In genomic region chr3:80770106-80771079, GRCh38 we compare ENCODE assay signal across 11 cellular contexts.
DNase-seq lines count a peak whose midpoint lies in the region; ATAC-seq and TF ChIP-seq lines count a peak whose summit lies in the region.
"Had no signal": no experiment of that assay in that cellular context is flagged by ENCODE, and none has a peak within 500 bp of the region (broad histone marks: within the 10 kb centered on the region; RNA-seq: fewer than 3 reads in every experiment).

No MANE protein-coding gene starts in this region.

- H3K4me1 Mint-ChIP-seq in stimulated activated naive CD8-positive, alpha-beta T cell treated with anti-CD3 and anti-CD28 coated beads, Interleukin-15, amount 100 ng/mL, for 72 hours, result no peaks in the 10 kb centered on the region
- H3K4me1 Mint-ChIP-seq in WTC11, result peaks cover 5% of the 10 kb centered on the region; the same call in 1 of the 2 replicates
- H3K4me1 Mint-ChIP-seq in immature natural killer cell, result peaks cover 0 to 11% of the 10 kb centered on the region in 2 donors

- TF ChIP-seq POLR2A in vagina (IDR thresholded peaks at IDR 0.05), result no peak

- H3K36me3 Mint-ChIP-seq in WTC11 (no peaks in the 10 kb centered on the region), immature natural killer cell (no peaks in the 10 kb centered on the region)

- intact Hi-C loops in vagina (cut with DNase I), result no loop called here

- H3K4me1 ChIP-seq in vagina, result no peaks in the 10 kb centered on the region

- CTCF ChIA-PET in WTC11 (lab: Charles Lee), result no interaction called here

- no peaks in the 10 kb centered on the region for H3K36me3 ChIP-seq in vagina

- H3K27ac ChIP-seq in vagina, result no peak overlapping the region

- H3K4me3 Mint-ChIP-seq in stimulated activated naive CD8-positive, alpha-beta T cell treated with anti-CD3 and anti-CD28 coated beads, Interleukin-15, amount 100 ng/mL, for 72 hours, result peak overlapping the region; percentile 41 to 55
- peak overlapping the region; percentile 54 for H3K4me3 Mint-ChIP-seq in WTC11
- peak overlapping the region in 3 of 5 donors; percentile 30 to 57 (median 39) for H3K4me3 Mint-ChIP-seq in immature natural killer cell
- H3K4me3 Mint-ChIP-seq: HFFc6 had no signal

- POLR2A ChIA-PET in WTC11 (lab: Charles Lee), result no interaction called here

- no peaks in the 10 kb centered on the region for H3K27me3 ChIP-seq in vagina

- peak; percentile 42 for ATAC-seq in stimulated activated naive CD8-positive, alpha-beta T cell treated with anti-CD3 and anti-CD28 coated beads, Interleukin-15, amount 100 ng/mL, for 72 hours
- ATAC-seq in stimulated activated naive CD8-positive, alpha-beta T cell treated with anti-CD3 and anti-CD28 coated beads, Interleukin-15, Interleukin-2, amounts not matched to agents 100 U/mL and 50 U/mL, for 24 hours, result no peak
- peak; percentile 53 for ATAC-seq in WTC11

- no peak overlapping the region for H3K27ac Mint-ChIP-seq in stimulated activated naive CD8-positive, alpha-beta T cell treated with anti-CD3 and anti-CD28 coated beads, Interleukin-15, amount 100 ng/mL, for 72 hours
- H3K27ac Mint-ChIP-seq in WTC11, result 0 out of 2 replicates have a peak overlapping the region, but pooled peaks have one; percentile 32
- H3K27ac Mint-ChIP-seq in immature natural killer cell, result no peak overlapping the region
- H3K27ac Mint-ChIP-seq: HFFc6 had no signal

- DNase-seq in stimulated activated naive CD8-positive, alpha-beta T cell treated with anti-CD3 and anti-CD28 coated beads, Interleukin-15, amount 100 ng/mL, for 72 hours, result peak in 1 of 2 donors; percentile 8
- no peak for DNase-seq in stimulated activated naive CD8-positive, alpha-beta T cell treated with anti-CD3 and anti-CD28 coated beads, Interleukin-15, Interleukin-2, amounts not matched to agents 100 U/mL and 50 U/mL, for 24 hours
- DNase-seq in WTC11 (ENCODE audit: low spot score) (no peak), immature natural killer cell (no peak), NOMO-1 (lab: John Stamatoyannopoulos, UW; ENCODE audit: unreplicated experiment in 2 of 2) (no peak), ureter (ENCODE audit: low spot score) (no peak), vagina (ENCODE audit: extremely low spot score in 2 of 2) (no peak)
- no peak for DNase-seq in activated CD8-positive, alpha-beta memory T cell treated with anti-CD3 and anti-CD28 coated beads, Interleukin-2, amount 50 U/mL, for 48 hours
- DNase-seq: activated T-cell treated with anti-CD3 and anti-CD28 coated beads for 4 hours, HFFc6, NCI-H1092 treated with DMSO at 0.1 percent for 48 hours had no signal

- H3K9me3 Mint-ChIP-seq in stimulated activated naive CD8-positive, alpha-beta T cell treated with anti-CD3 and anti-CD28 coated beads, Interleukin-15, amount 100 ng/mL, for 72 hours, result peaks cover 4 to 14% of the 10 kb centered on the region in 2 donors
- H3K9me3 Mint-ChIP-seq in WTC11, result no peaks in the 10 kb centered on the region; the same call in 1 of the 2 replicates
- peaks cover 8 to 46% (median 18%) of the 10 kb centered on the region in 6 donors for H3K9me3 Mint-ChIP-seq in immature natural killer cell

- no peaks in the 10 kb centered on the region for H3K27me3 Mint-ChIP-seq in stimulated activated naive CD8-positive, alpha-beta T cell treated with anti-CD3 and anti-CD28 coated beads, Interleukin-15, amount 100 ng/mL, for 72 hours
- H3K27me3 Mint-ChIP-seq in WTC11 (ENCODE audit: low read depth), result no peaks in the 10 kb centered on the region
- H3K27me3 Mint-ChIP-seq in immature natural killer cell (ENCODE audit: low read depth in 3 of 3), result peaks cover 0 to 2% (median 0%) of the 10 kb centered on the region in 3 donors

- TF ChIP-seq CTCF in WTC11 (IDR thresholded peaks at IDR 0.05) (no peak), vagina (IDR thresholded peaks at IDR 0.05) (no peak)

- H3K4me3 ChIP-seq in vagina, result no peak overlapping the region

- no peaks in the 10 kb centered on the region for H3K9me3 ChIP-seq in vagina

TF ChIP-seq in WTC11, 78 proteins besides CTCF, POLR2A, EP300 and RAD21 (continues in another document):
- TF ChIP-seq PRDM15 (CRISPR knock-in tag; IDR thresholded peaks at IDR 0.05), result no peak
- TF ChIP-seq E2F4 (CRISPR knock-in tag; IDR thresholded peaks at IDR 0.05; ENCODE audit: borderline replicate concordance, low read depth), result no peak
- TF ChIP-seq ZNF232 (CRISPR knock-in tag; IDR thresholded peaks at IDR 0.05), result no peak
- no peak for TF ChIP-seq ETV6 (CRISPR knock-in tag; IDR thresholded peaks at IDR 0.05)
- no peak for TF ChIP-seq ZNF532 (CRISPR knock-in tag; IDR thresholded peaks at IDR 0.05; ENCODE audit: borderline replicate concordance)
- TF ChIP-seq MLX (CRISPR knock-in tag; IDR thresholded peaks at IDR 0.05), result no peak
- TF ChIP-seq TP53 (CRISPR knock-in tag; IDR thresholded peaks at IDR 0.05), result no peak
- TF ChIP-seq RELA (CRISPR knock-in tag; IDR thresholded peaks at IDR 0.05; ENCODE audit: borderline replicate concordance), result no peak
- no peak for TF ChIP-seq GABPB1 (CRISPR knock-in tag; IDR thresholded peaks at IDR 0.05)
